ENCODE assay signal across 18 cellular contexts in genomic region chr12:82174383-82174782, GRCh38.
DNase-seq lines count a peak whose midpoint lies in the region; TF ChIP-seq lines count a peak whose summit lies in the region.
"Had no signal": no experiment of that assay in that cellular context is flagged by ENCODE, and none has a peak within 500 bp of the region (broad histone marks: within the 10 kb centered on the region; RNA-seq: fewer than 3 reads in every experiment).

No MANE protein-coding gene starts in this region.

- no peak overlapping the region for H3K4me3 ChIP-seq in choroid plexus epithelial cell (ENCODE audit: low read depth, low read length)
- H3K4me3 ChIP-seq: breast epithelium, uterus had no signal

- intact Hi-C loops in posterior vena cava (cut with DNase I): no loop called here

- DNase-seq in DMS53 (lab: John Stamatoyannopoulos, UW) (peak; percentile 48), DMS53 treated with DMSO at 0.1 percent for 48 hours (lab: John Stamatoyannopoulos, UW; ENCODE audit: unreplicated experiment) (no peak), NCI-H1417 treated with DMSO at 0.1 percent for 48 hours (lab: John Stamatoyannopoulos, UW) (peak; percentile 98), NCI-H345 (lab: John Stamatoyannopoulos, UW) (peak; percentile 7), choroid plexus epithelial cell (ENCODE audit: low read depth) (peak; percentile 3), 8988T (no peak), posterior vena cava (ENCODE audit: low spot score) (no peak)
- no peak for DNase-seq in stimulated activated naive CD4-positive, alpha-beta T cell treated with Interleukin-2 at 50 U/mL for 16 hours (lab: John Stamatoyannopoulos, UW)
- DNase-seq: activated CD4-positive, alpha-beta T cell treated with anti-CD3 and anti-CD28 coated beads, Interleukin-2, amount 50 U/mL, for 4 hours; activated naive CD4-positive, alpha-beta T cell treated with anti-CD3 and anti-CD28 coated beads, Interleukin-2, amount 50 U/mL, for 16 hours; amygdala; CD4-positive, CD25-positive, alpha-beta regulatory T cell; Kasumi-1; MV-4-11; naive thymus-derived CD8-positive, alpha-beta T cell; nucleus accumbens; uterus had no signal

- no peak for TF ChIP-seq CTCF in choroid plexus epithelial cell (conservative IDR thresholded peaks at IDR 0.05; ENCODE audit: low read depth, low read length)

Comparison
In these comparisons a context has a peak if more than half of its experiments do, and no peak if none do; other contexts are left out.
1. DNase-seq: peak in DMS53 (single experiment), NCI-H1417 treated with DMSO at 0.1 percent for 48 hours (single experiment), NCI-H345 (single experiment) and choroid plexus epithelial cell (single experiment); none in DMS53 treated with DMSO at 0.1 percent for 48 hours (single experiment), 8988T (single experiment), posterior vena cava (single experiment) and stimulated activated naive CD4-positive, alpha-beta T cell treated with Interleukin-2 at 50 U/mL for 16 hours (single experiment).